In the genomic region with DNA sequence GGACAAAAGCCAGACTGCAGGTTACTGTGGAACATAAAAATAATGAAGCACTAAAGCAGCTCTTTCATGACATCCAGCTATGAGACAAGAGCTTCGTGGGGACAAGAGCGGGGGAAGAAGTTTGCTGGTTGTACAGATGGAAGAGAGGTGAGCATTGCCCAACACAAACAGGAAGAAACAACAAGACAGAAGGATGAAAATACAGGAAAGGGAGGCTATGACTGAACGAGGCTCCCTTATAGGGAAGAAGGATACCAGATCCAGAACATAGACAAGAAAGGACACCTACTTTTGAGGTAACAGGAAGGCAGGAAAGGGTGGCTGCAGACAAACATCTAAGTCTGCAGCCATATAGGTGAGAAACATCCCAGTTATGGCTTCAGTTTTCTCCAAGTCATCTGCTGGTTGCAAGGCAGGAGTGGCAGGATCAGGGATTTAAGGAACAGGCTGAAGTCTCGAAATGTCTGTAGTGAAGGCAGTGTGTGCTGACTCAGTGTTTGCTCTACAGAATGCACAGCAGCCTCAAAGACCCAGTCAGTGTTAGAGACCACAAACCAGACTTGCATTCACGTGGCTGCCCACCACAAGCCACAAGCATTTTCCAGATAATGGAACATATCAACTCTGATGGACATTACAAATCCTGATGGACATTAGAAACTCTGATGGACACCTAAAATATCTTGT, we compare ENCODE assay signal across 12 cellular contexts. TPM values are rescaled to one million over a fixed set of nuclear protein-coding genes. Genes with fewer than 3 reads are reported as not detected.
A peak's percentile ranks its signal among the peaks of the same experiment; 100 is the strongest.
DNase-seq lines count a peak whose midpoint lies in the region; ATAC-seq and TF ChIP-seq lines count a peak whose summit lies in the region.
"Had no signal": no experiment of that assay in that cellular context is flagged by ENCODE, and none has a peak within 500 bp of the region (broad histone marks: within the 10 kb centered on the region; RNA-seq: fewer than 3 reads in every experiment).

No MANE protein-coding gene starts in this region.

- no peaks in the 10 kb centered on the region for H3K27me3 ChIP-seq in Panc1 (ENCODE audit: control insufficient read depth, insufficient read depth, low read length)
- H3K27me3 ChIP-seq in gastrocnemius medialis, result no peaks in the 10 kb centered on the region
- H3K27me3 ChIP-seq: testis had no signal

- H3K36me3 Mint-ChIP-seq in WTC11, result no peaks in the 10 kb centered on the region

- no peak for TF ChIP-seq POLR2A in gastrocnemius medialis (IDR thresholded peaks at IDR 0.05)

- no peaks in the 10 kb centered on the region for H3K9me3 Mint-ChIP-seq in WTC11

- in situ Hi-C loops in Panc1 (cut with HindIII; ENCODE audit: low pct_unique_long_range_greater_than_20kb, low sequenced_read_pairs), result no loop called here
- in situ Hi-C loops in gastrocnemius medialis (cut with MboI; ENCODE audit: low sequenced_read_pairs in 4 of 4), result loop anchor here in 2 of 4 donors (10.0 kb wide), 1 partner anchor 155 kb away; the partner anchor contains the start of gene C22orf39 (in 2 of the 2)

- peaks cover 42% of the 10 kb centered on the region for H3K4me1 Mint-ChIP-seq in WTC11

- H3K4me3 Mint-ChIP-seq in WTC11, result no peak overlapping the region

- H3K4me1 ChIP-seq in Panc1 (ENCODE audit: control insufficient read depth, insufficient read depth, low read length) (peaks cover 9% of the 10 kb centered on the region), gastrocnemius medialis (peaks cover 59 to 69% of the 10 kb centered on the region in 2 donors)

- POLR2A ChIA-PET in Panc1 (lab: Charles Lee) (no interaction called here), WTC11 (lab: Charles Lee) (no interaction called here)

- TSS peak; percentile 59 for BruUV-seq in Panc1 (replicated peaks; lab: Mats Ljungman, UMichigan)

- ATAC-seq in Panc1 (no peak), gastrocnemius medialis (no peak), GM18861 (IDR thresholded peaks at IDR 0.05; ENCODE audit: unreplicated experiment) (no peak), WTC11 (no peak)
- ATAC-seq: left cardiac atrium had no signal

- intact Hi-C loops in Panc1 (cut with micrococcal nuclease; ENCODE audit: unreplicated experiment) (loop anchor here (10.0 kb wide), 2 partner anchors 65 to 215 kb away; no protein-coding TSS in a partner anchor), gastrocnemius medialis (cut with DNase I; ENCODE audit: low total_unique reads) (loop anchor here (2.0 to 10.0 kb wide), 10 partner anchors 72 to 1265 kb away; partner anchors contain the start of genes CDC45, COMT, DGCR2 and SLC25A1)

- TF ChIP-seq CTCF in Panc1 (IDR thresholded peaks at IDR 0.05), result no peak
- no peak for TF ChIP-seq CTCF in epithelial cell of esophagus (IDR thresholded peaks at IDR 0.05; ENCODE audit: insufficient read depth, low read depth, low read length, missing control alignments)
- no peak for TF ChIP-seq CTCF in gastrocnemius medialis (IDR thresholded peaks at IDR 0.05 in 4 of 5, conservative IDR thresholded peaks at IDR 0.05 in 1 of 5)
- no peak for TF ChIP-seq CTCF in WTC11 (IDR thresholded peaks at IDR 0.05)

- DNase-seq in activated CD4-positive, alpha-beta T cell treated with anti-CD3 and anti-CD28 coated beads for 48 hours, result peak; percentile 4
- no peak for DNase-seq in activated CD4-positive, alpha-beta T cell treated with anti-CD3 and anti-CD28 coated beads, Interleukin-2, amount 50 U/mL, for 4 hours
- DNase-seq in Panc1 (ENCODE audit: low read depth, low spot score), result no peak
- peak; percentile 70 for DNase-seq in epithelial cell of esophagus (ENCODE audit: low read depth)
- no peak for DNase-seq in gastrocnemius medialis
- no peak for DNase-seq in cerebellar cortex (ENCODE audit: low spot score)
- no peak for DNase-seq in WTC11 (ENCODE audit: low spot score)
- DNase-seq: AML-193, dermis blood vessel endothelial cell, left cardiac atrium, testis had no signal

- CTCF ChIA-PET in Panc1 (lab: Charles Lee), result interaction anchor here (0.7 kb wide), 1 partner anchor 113 kb away, joined by 3 read pairs; no protein-coding TSS in a partner anchor
- CTCF ChIA-PET in WTC11 (lab: Charles Lee), result no interaction called here

- H3K27ac ChIP-seq in Panc1 (ENCODE audit: low read length) (0 out of 2 replicates have a peak overlapping the region, but pooled peaks have one; percentile 17), gastrocnemius medialis (peak overlapping the region; percentile 94 to 100 (median 96))
- H3K27ac ChIP-seq: testis had no signal

- H3K4me3 ChIP-seq in Panc1 (ENCODE audit: low read depth in 2 of 2, low read length in 2 of 2), result no peak overlapping the region; a peak in 1 of 4 replicates
- no peak overlapping the region for H3K4me3 ChIP-seq in epithelial cell of esophagus (ENCODE audit: low read length)
- peak overlapping the region; percentile 78 to 98 (median 92) for H3K4me3 ChIP-seq in gastrocnemius medialis

- peaks cover 25% of the 10 kb centered on the region for H3K27me3 Mint-ChIP-seq in WTC11 (ENCODE audit: low read depth)

- H3K9me3 ChIP-seq in Panc1 (ENCODE audit: control insufficient read depth, insufficient read depth, low read depth, low read length), result no peaks in the 10 kb centered on the region
- H3K9me3 ChIP-seq in gastrocnemius medialis, result no peaks in the 10 kb centered on the region
- H3K9me3 ChIP-seq: testis had no signal

- no peak overlapping the region for H3K27ac Mint-ChIP-seq in WTC11

- H3K36me3 ChIP-seq in Panc1 (ENCODE audit: control insufficient read depth, insufficient read depth, low read length), result no peaks in the 10 kb centered on the region
- H3K36me3 ChIP-seq in gastrocnemius medialis, result no peaks in the 10 kb centered on the region

TF ChIP-seq in WTC11, 78 proteins besides CTCF, POLR2A, EP300 and RAD21:
- no peak for TF ChIP-seq ATF2 (CRISPR knock-in tag; IDR thresholded peaks at IDR 0.05; ENCODE audit: borderline replicate concordance, low read depth)
- no peak for TF ChIP-seq JAZF1 (CRISPR knock-in tag; IDR thresholded peaks at IDR 0.05)
- TF ChIP-seq ZNF416 (CRISPR knock-in tag; IDR thresholded peaks at IDR 0.05), result no peak
- TF ChIP-seq RELA (CRISPR knock-in tag; IDR thresholded peaks at IDR 0.05; ENCODE audit: borderline replicate concordance), result no peak
- no peak for TF ChIP-seq HMGA2 (CRISPR knock-in tag; IDR thresholded peaks at IDR 0.05)
- no peak for TF ChIP-seq CREB1 (CRISPR knock-in tag; IDR thresholded peaks at IDR 0.05)

RNA-seq across cellular contexts. Expression of gene CLTCL1, which starts 1.9 kb away (rescaled TPM):
- total RNA-seq in Panc1 (2021; ENCODE audit: unreplicated experiment) (11.9 TPM), gastrocnemius medialis (100 to 1,000 TPM; 111 to 311 (median 215) TPM), WTC11 (2021) (15.5 to 19.3 TPM (median 16.9 TPM) in 3 replicates)
- 13.1 TPM for polyA plus RNA-seq in Panc1 (2012; ENCODE audit: insufficient read length)

Comparison
In these comparisons a context has a peak if more than half of its experiments do, and no peak if none do; other contexts are left out.
1. DNase-seq: peak in activated CD4-positive, alpha-beta T cell treated with anti-CD3 and anti-CD28 coated beads for 48 hours (single experiment) and epithelial cell of esophagus (single experiment); none in activated CD4-positive, alpha-beta T cell treated with anti-CD3 and anti-CD28 coated beads, Interleukin-2, amount 50 U/mL, for 4 hours (0 of 2), Panc1 (single experiment), gastrocnemius medialis (0 of 2), cerebellar cortex (single experiment) and WTC11 (single experiment).
2. H3K4me3 ChIP-seq: peak in gastrocnemius medialis (4 of 4); none in Panc1 (0 of 2) and epithelial cell of esophagus (single experiment).